ENCODE assay signal across 8 cellular contexts in genomic region chr12:48851883-48852733, GRCh38. TPM values are rescaled to one million over a fixed set of nuclear protein-coding genes. Genes with fewer than 3 reads are reported as not detected.
DNase-seq lines count a peak whose midpoint lies in the region; ATAC-seq and TF ChIP-seq lines count a peak whose summit lies in the region.

DDX23 (minus strand) TSS chr12:48852163; CDS start chr12:48845782, 6,381 bp downstream.

- H3K9me3 ChIP-seq in testis = no peaks in the 10 kb centered on the region

- no peaks in the 10 kb centered on the region; the same call in none of the 2 replicates for H3K36me3 ChIP-seq in GM06990 (ENCODE audit: control insufficient read depth, insufficient read depth, low read length)
- no peaks in the 10 kb centered on the region for H3K36me3 ChIP-seq in testis (ENCODE audit: low read depth, missing control alignments)

- H3K4me1 Mint-ChIP-seq in activated naive CD4-positive, alpha-beta T cell treated with anti-CD3 and anti-CD28 coated beads, Interleukin-2, amount 50 U/mL, for 24 hours = peaks cover 37% of the 10 kb centered on the region

- H3K9me3 Mint-ChIP-seq in activated naive CD4-positive, alpha-beta T cell treated with anti-CD3 and anti-CD28 coated beads, Interleukin-2, amount 50 U/mL, for 24 hours = no peaks in the 10 kb centered on the region

- WGBS in testis, 2 donors = 0% methylated on average over 25 to 53 of the region's 53 CpGs

- H3K27me3 Mint-ChIP-seq in activated naive CD4-positive, alpha-beta T cell treated with anti-CD3 and anti-CD28 coated beads, Interleukin-2, amount 50 U/mL, for 24 hours = no peaks in the 10 kb centered on the region

- peak; percentile 95 for ATAC-seq in HG02588 (IDR thresholded peaks at IDR 0.05; ENCODE audit: unreplicated experiment)
- peak; percentile 99 for ATAC-seq in SK-N-SH treated with all-trans-retinoic acid at 6 μM for 48 hours
- peak; percentile 99 for ATAC-seq in omental fat pad (ENCODE audit: low FRiP score)

- H3K4me1 ChIP-seq in testis = peaks cover 18% of the 10 kb centered on the region

- H3K4me3 ChIP-seq in GM06990 (replicated peaks; ENCODE audit: low read depth, low read length) = peak within 1 kb of the TSS; percentile 97
- H3K4me3 ChIP-seq in testis = peak within 1 kb of the TSS; percentile 68 to 80

- peak within 1 kb of the TSS; percentile 55 to 72 for H3K27ac ChIP-seq in testis

- TF ChIP-seq POLR2A in testis (IDR thresholded peaks at IDR 0.05) = no peak

- H3K36me3 Mint-ChIP-seq in activated naive CD4-positive, alpha-beta T cell treated with anti-CD3 and anti-CD28 coated beads, Interleukin-2, amount 50 U/mL, for 24 hours = peaks cover 5% of the 10 kb centered on the region

- DNase-seq in GM06990 (ENCODE audit: extremely low read depth, insufficient read length) (peak; percentile 95), NCI-H1092 (lab: John Stamatoyannopoulos, UW) (peak; percentile 91), glomerular endothelial cell (ENCODE audit: extremely low read depth, low read depth, low spot score) (peak; percentile 68), omental fat pad (ENCODE audit: low spot score) (peak; percentile 67), testis (peak; percentile 96)

- TF ChIP-seq CTCF in GM06990 (IDR thresholded peaks at IDR 0.05; ENCODE audit: insufficient read depth, low read length, poor library complexity, severe bottlenecking) (no peak), omental fat pad (IDR thresholded peaks at IDR 0.05) (no peak), testis (IDR thresholded peaks at IDR 0.05) (peak in 1 of 3 experiments; percentile 15)

- H3K27me3 ChIP-seq in GM06990 (replicated peaks; ENCODE audit: control insufficient read depth, insufficient read depth, low read length) (no peaks in the 10 kb centered on the region), testis (no peaks in the 10 kb centered on the region)

- intact Hi-C loops in testis (cut with DNase I; ENCODE audit: low total_unique reads) = no loop called here

- H3K27ac Mint-ChIP-seq in activated naive CD4-positive, alpha-beta T cell treated with anti-CD3 and anti-CD28 coated beads, Interleukin-2, amount 50 U/mL, for 24 hours = peak within 1 kb of the TSS; percentile 97

- peak within 1 kb of the TSS; percentile 87 for H3K4me3 Mint-ChIP-seq in activated naive CD4-positive, alpha-beta T cell treated with anti-CD3 and anti-CD28 coated beads, Interleukin-2, amount 50 U/mL, for 24 hours

TF ChIP-seq in SK-N-SH treated with all-trans-retinoic acid at 6 μM for 48 hours, 23 proteins besides CTCF, POLR2A, EP300 and RAD21:
- peak; percentile 88; the same call in 1 of the 2 replicates for TF ChIP-seq PATZ1 (CRISPR knock-in tag; IDR thresholded peaks at IDR 0.05; ENCODE audit: borderline replicate concordance)
- peak; percentile 17; the same call in 1 of the 2 replicates for TF ChIP-seq TCF4 (CRISPR knock-in tag; IDR thresholded peaks at IDR 0.05; ENCODE audit: borderline replicate concordance)
- peak; percentile 77 for TF ChIP-seq ZFP3 (CRISPR knock-in tag; IDR thresholded peaks at IDR 0.05)
- no peak; the same call in 1 of the 2 replicates for TF ChIP-seq ZNF70 (CRISPR knock-in tag; IDR thresholded peaks at IDR 0.05)
- TF ChIP-seq ZNF8 (CRISPR knock-in tag; IDR thresholded peaks at IDR 0.05) = no peak
- TF ChIP-seq ZNF565 (CRISPR knock-in tag; conservative IDR thresholded peaks at IDR 0.05; ENCODE audit: low read depth) = 0 out of 2 replicates have a peak, but pooled peaks have one; percentile 36
- TF ChIP-seq TSHZ2 (CRISPR knock-in tag; IDR thresholded peaks at IDR 0.05) = peak; percentile 97
- TF ChIP-seq TOX (CRISPR knock-in tag; IDR thresholded peaks at IDR 0.05; ENCODE audit: borderline replicate concordance) = no peak

RNA-seq across cellular contexts. Expression of gene DDX23, which starts in this region (rescaled TPM):
- total RNA-seq in glomerular endothelial cell (57.2 and 62.1 TPM in 2 replicates), omental fat pad (10 to 100 TPM; 44.9 to 85.0 (median 62.0) TPM), testis (10 to 100 TPM; 85.0 to 96.1 TPM)
- polyA plus RNA-seq in testis (ENCODE audit: insufficient read depth, low read depth, low replicate concordance) = 69.4 TPM

Comparison
In these comparisons a context has a peak if more than half of its experiments do, and no peak if none do; other contexts are left out.
1. Peak in every context shown above with its lines: DNase-seq, ATAC-seq, H3K4me3 ChIP-seq and H3K27ac ChIP-seq.